Comparison of ENCODE assay signal across 9 cellular contexts in genomic region chr17:39174907-39175694, GRCh38. TPM values are rescaled to one million over a fixed set of nuclear protein-coding genes. Genes with fewer than 3 reads are reported as not detected.
DNase-seq lines count a peak whose midpoint lies in the region; ATAC-seq, FAIRE-seq and TF ChIP-seq lines count a peak whose summit lies in the region.
"Had no signal": no experiment of that assay in that cellular context is flagged by ENCODE, and none has a peak within 500 bp of the region (broad histone marks: within the 10 kb centered on the region; RNA-seq: fewer than 3 reads in every experiment).

No MANE protein-coding gene starts in this region.

- H3K27me3 Mint-ChIP-seq in GM23338 (ENCODE audit: insufficient read depth, low read depth, poor library complexity) (peaks cover 23% of the 10 kb centered on the region), naive B cell (peaks cover 7 to 28% (median 24%) of the 10 kb centered on the region in 3 donors)
- H3K27me3 Mint-ChIP-seq in activated CD8-positive, alpha-beta memory T cell treated with anti-CD3 and anti-CD28 coated beads, Interleukin-2, amount 10 ng/mL, durations not matched to agents 7 days and 5 days = no peaks in the 10 kb centered on the region

- dilution Hi-C loops in endothelial cell of umbilical vein (cut with MboI; ENCODE audit: extremely low pct_ligation_motif_present, low sequenced_read_pairs) = no loop called here

- H3K79me2 ChIP-seq in GM23338 (replicated peaks; ENCODE audit: insufficient read depth) (no peaks in the 10 kb centered on the region), endothelial cell of umbilical vein (ENCODE audit: control insufficient read depth, insufficient read depth, low read length) (no peaks in the 10 kb centered on the region)

- H3K27ac Mint-ChIP-seq in GM23338 (0 out of 2 replicates have a peak overlapping the region, but pooled peaks have one; percentile 11), naive B cell (peak overlapping the region in 1 of 6 donors; percentile 28)
- H3K27ac Mint-ChIP-seq in activated CD8-positive, alpha-beta memory T cell treated with anti-CD3 and anti-CD28 coated beads, Interleukin-2, amount 10 ng/mL, durations not matched to agents 7 days and 5 days = no peak overlapping the region

- DNase-seq in AG08395 (ENCODE audit: low spot score) (peak; percentile 73), GM23338 (ENCODE audit: low spot score) (peak; percentile 97), NCI-H82 (lab: John Stamatoyannopoulos, UW) (peak; percentile 95), endothelial cell of umbilical vein (ENCODE audit: low read depth, low spot score) (peak; percentile 44), naive B cell (peak; percentile 66)
- peak; percentile 84 for DNase-seq in activated CD8-positive, alpha-beta memory T cell treated with anti-CD3 and anti-CD28 coated beads, Interleukin-2, amount 10 ng/mL, durations not matched to agents 7 days and 5 days
- DNase-seq in stimulated activated naive CD8-positive, alpha-beta T cell treated with anti-CD3 and anti-CD28 coated beads, Interleukin-15, Interleukin-2, amounts not matched to agents 100 U/mL and 50 U/mL, for 24 hours = peak; percentile 80

- peak overlapping the region; percentile 71 for H3K4me2 ChIP-seq in GM23338
- H3K4me2 ChIP-seq in endothelial cell of umbilical vein (ENCODE audit: insufficient read depth, low read length) = no peak overlapping the region

- H3K27ac ChIP-seq in GM23338 (ENCODE audit: low read depth) (0 out of 2 replicates have a peak overlapping the region, but pooled peaks have one; percentile 87), endothelial cell of umbilical vein (ENCODE audit: insufficient read depth, low read depth, low read length) (no peak overlapping the region)

- intact Hi-C loops in endothelial cell of umbilical vein (cut with micrococcal nuclease) = no loop called here

- H3K4me1 Mint-ChIP-seq in GM23338 (peaks cover 44% of the 10 kb centered on the region), naive B cell (peaks cover 5 to 14% (median 9%) of the 10 kb centered on the region in 3 donors)
- H3K4me1 Mint-ChIP-seq in activated CD8-positive, alpha-beta memory T cell treated with anti-CD3 and anti-CD28 coated beads, Interleukin-2, amount 10 ng/mL, durations not matched to agents 7 days and 5 days = peaks cover 23% of the 10 kb centered on the region

- peaks cover 19% of the 10 kb centered on the region for H3K36me3 Mint-ChIP-seq in GM23338 (ENCODE audit: low read depth)
- H3K36me3 Mint-ChIP-seq in activated CD8-positive, alpha-beta memory T cell treated with anti-CD3 and anti-CD28 coated beads, Interleukin-2, amount 10 ng/mL, durations not matched to agents 7 days and 5 days = peaks cover 11% of the 10 kb centered on the region
- H3K36me3 Mint-ChIP-seq in naive B cell = no peaks in the 10 kb centered on the region

- peak overlapping the region; percentile 32 for H3K4me3 Mint-ChIP-seq in GM23338
- no peak overlapping the region for H3K4me3 Mint-ChIP-seq in activated CD8-positive, alpha-beta memory T cell treated with anti-CD3 and anti-CD28 coated beads, Interleukin-2, amount 10 ng/mL, durations not matched to agents 7 days and 5 days
- H3K4me3 Mint-ChIP-seq in naive B cell = peak overlapping the region in 4 of 8 donors; percentile 39 to 83 (median 64)

- no peak for TF ChIP-seq POLR2A in endothelial cell of umbilical vein (IDR thresholded peaks at IDR 0.05; ENCODE audit: low read depth, low read length)

- no peaks in the 10 kb centered on the region for H3K9me1 ChIP-seq in endothelial cell of umbilical vein (replicated peaks; ENCODE audit: control insufficient read depth, extremely low read depth, insufficient read depth, low read length)

- CTCF ChIA-PET in activated CD8-positive, alpha-beta memory T cell treated with anti-CD3 and anti-CD28 coated beads, Interleukin-2, amount 10 ng/mL, durations not matched to agents 7 days and 5 days (lab: Charles Lee) = interaction anchor here (0.6 to 20.6 kb wide), 55 partner anchors 9 to 413 kb away, joined by 3 to 516 read pairs (median 4); partner anchors contain the start of genes ARL5C, CACNB1, FBXO47 and LASP1NB
- CTCF ChIA-PET in endothelial cell of umbilical vein (lab: Charles Lee) = interaction anchor here (0.5 to 11.0 kb wide), 38 partner anchors 8 to 448 kb away, joined by 3 to 130 read pairs (median 4); partner anchors contain the start of genes ARL5C, CACNB1, FBXO47 and LASP1NB

- peak; percentile 84 for FAIRE-seq in endothelial cell of umbilical vein (lab: Jason Lieb, UNC)

- peak overlapping the region; percentile 44 for H3K4me3 ChIP-seq in GM23338
- no peak overlapping the region for H3K4me3 ChIP-seq in endothelial cell of umbilical vein (replicated peaks in 1 of 3; ENCODE audit: insufficient read depth in 1 of 3, low read depth in 1 of 3, low read length in 3 of 3)

- H3K36me3 ChIP-seq in GM23338 (ENCODE audit: insufficient read depth) = no peaks in the 10 kb centered on the region
- H3K36me3 ChIP-seq in endothelial cell of umbilical vein (ENCODE audit: control insufficient read depth in 2 of 2, extremely low read depth in 1 of 2, insufficient read depth in 2 of 2, low read length in 2 of 2) = peaks cover 5 to 6% of the 10 kb centered on the region in 2 experiments

- POLR2A ChIA-PET in endothelial cell of umbilical vein (lab: Charles Lee) = no interaction called here

- H4K20me1 ChIP-seq in GM23338 (replicated peaks; ENCODE audit: insufficient read depth) (no peaks in the 10 kb centered on the region), endothelial cell of umbilical vein (replicated peaks; ENCODE audit: control insufficient read depth, extremely low read depth, insufficient read depth, low read length) (no peaks in the 10 kb centered on the region)

- H3K9ac ChIP-seq in endothelial cell of umbilical vein (replicated peaks; ENCODE audit: extremely low read depth, insufficient read depth, low read length) = no peak overlapping the region

- H3K9me2 ChIP-seq in GM23338 (ENCODE audit: insufficient read depth) = no peaks in the 10 kb centered on the region

- H2AFZ ChIP-seq in GM23338 (no peak overlapping the region), endothelial cell of umbilical vein (ENCODE audit: low read depth, low read length) (no peak overlapping the region)

- peak; percentile 80 to 94 for TF ChIP-seq CTCF in GM23338 (conservative IDR thresholded peaks at IDR 0.05; ENCODE audit: low read depth in 2 of 2)
- peak; percentile 67 to 91 for TF ChIP-seq CTCF in endothelial cell of umbilical vein (IDR thresholded peaks at IDR 0.05; ENCODE audit: extremely low read depth in 1 of 2, insufficient read depth in 1 of 2, low read depth in 1 of 2, low read length in 2 of 2)

- ATAC-seq in GM23338 = peak; percentile 70
- ATAC-seq in activated CD8-positive, alpha-beta memory T cell treated with anti-CD3 and anti-CD28 coated beads, Interleukin-2, amount 10 ng/mL, durations not matched to agents 7 days and 5 days = peak; percentile 85
- ATAC-seq in naive B cell (ENCODE audit: low read depth in 2 of 2) = peak; percentile 94
- ATAC-seq in stimulated activated naive CD8-positive, alpha-beta T cell treated with anti-CD3 and anti-CD28 coated beads, Interleukin-15, Interleukin-2, amounts not matched to agents 100 U/mL and 50 U/mL, for 24 hours = peak; percentile 78
- ATAC-seq in HG02970 (IDR thresholded peaks at IDR 0.05; ENCODE audit: low FRiP score, unreplicated experiment) = no peak

- no peaks in the 10 kb centered on the region for H3K27me3 ChIP-seq in GM23338 (ENCODE audit: insufficient read depth)
- no peaks in the 10 kb centered on the region for H3K27me3 ChIP-seq in endothelial cell of umbilical vein (ENCODE audit: control insufficient read depth in 2 of 2, insufficient read depth in 2 of 2, low read length in 2 of 2)

- peaks cover 17% of the 10 kb centered on the region for H3F3A ChIP-seq in GM23338 (replicated peaks; ENCODE audit: low read depth)

- H3K9me3 Mint-ChIP-seq in GM23338 (no peaks in the 10 kb centered on the region; the same call in 2 of the 3 replicates), naive B cell (no peaks in the 10 kb centered on the region)
- H3K9me3 Mint-ChIP-seq in activated CD8-positive, alpha-beta memory T cell treated with anti-CD3 and anti-CD28 coated beads, Interleukin-2, amount 10 ng/mL, durations not matched to agents 7 days and 5 days (ENCODE audit: low read depth) = no peaks in the 10 kb centered on the region

- H3K9me3 ChIP-seq in endothelial cell of umbilical vein (replicated peaks; ENCODE audit: control insufficient read depth, insufficient read depth, low read length) = no peaks in the 10 kb centered on the region

- H3K4me1 ChIP-seq in GM23338 (ENCODE audit: insufficient read depth) (peaks cover 18% of the 10 kb centered on the region), endothelial cell of umbilical vein (ENCODE audit: control insufficient read depth, extremely low read depth, insufficient read depth, low read length) (peaks cover 12% of the 10 kb centered on the region)

- no TSS peak for BruUV-seq in endothelial cell of umbilical vein (replicated peaks; lab: Mats Ljungman, UMichigan)

RNA-seq across cellular contexts. Expression of gene ARL5C, which starts 9.1 kb away (rescaled TPM):
- not detected in 2 replicates for total RNA-seq in GM23338 (2014; rRNA removed; shearing (Covaris generic))
- not detected in 2 replicates for polyA plus RNA-seq in GM23338 (2016; fragmentation: Nextera tagmentation; extraction: Ambion mirVana)
- total RNA-seq in activated CD8-positive, alpha-beta memory T cell treated with anti-CD3 and anti-CD28 coated beads, Interleukin-2, amount 10 ng/mL, durations not matched to agents 7 days and 5 days = under 1 TPM in 1 of 2 experiments, not detected in 1; 0.35 TPM
- not detected in 2 replicates for total RNA-seq in endothelial cell of umbilical vein
- not detected in 2 replicates for polyA plus RNA-seq in endothelial cell of umbilical vein
- polyA plus RNA-seq in endothelial cell of umbilical vein (2011; cell fraction: cytosol; rRNA removed) = not detected in 2 replicates
- not detected in 2 replicates for polyA plus RNA-seq in endothelial cell of umbilical vein (2011; cell fraction: nucleus; rRNA removed)
- not detected in 2 replicates for polyA plus RNA-seq in endothelial cell of umbilical vein (2012)
- polyA minus RNA-seq in endothelial cell of umbilical vein = not detected in 2 replicates
- not detected for polyA minus RNA-seq in endothelial cell of umbilical vein (2011; cell fraction: cytosol; rRNA and poly(A)+ RNA removed)
- 0.34 TPM in 1 of 2 replicates, not detected in the other for polyA minus RNA-seq in endothelial cell of umbilical vein (2011; cell fraction: nucleus; rRNA and poly(A)+ RNA removed)
- polyA plus RNA-seq in naive B cell (ENCODE audit: low read depth in 6 of 6) = not detected
- total RNA-seq: subcutaneous adipose tissue had no signal

RNA-seq across cellular contexts. Expression of gene CACNB1, which starts 22.4 kb away (rescaled TPM):
- total RNA-seq in GM23338 (2014; rRNA removed; shearing (Covaris generic)) = 12.5 and 13.1 TPM in 2 replicates
- 7.8 and 8.4 TPM in 2 replicates for polyA plus RNA-seq in GM23338 (2016; fragmentation: Nextera tagmentation; extraction: Ambion mirVana)
- total RNA-seq in activated CD8-positive, alpha-beta memory T cell treated with anti-CD3 and anti-CD28 coated beads, Interleukin-2, amount 10 ng/mL, durations not matched to agents 7 days and 5 days = 10 to 100 TPM; 21.0 to 32.9 TPM
- total RNA-seq in endothelial cell of umbilical vein = 12.3 and 14.6 TPM in 2 replicates
- 4.7 and 5.0 TPM in 2 replicates for polyA plus RNA-seq in endothelial cell of umbilical vein
- 2.5 and 3.3 TPM in 2 replicates for polyA plus RNA-seq in endothelial cell of umbilical vein (2011; cell fraction: cytosol; rRNA removed)
- 28.3 and 33.7 TPM in 2 replicates for polyA plus RNA-seq in endothelial cell of umbilical vein (2011; cell fraction: nucleus; rRNA removed)
- polyA plus RNA-seq in endothelial cell of umbilical vein (2012) = 3.7 and 5.1 TPM in 2 replicates
- polyA minus RNA-seq in endothelial cell of umbilical vein = 11.2 and 16.3 TPM in 2 replicates
- polyA minus RNA-seq in endothelial cell of umbilical vein (2011; cell fraction: cytosol; rRNA and poly(A)+ RNA removed) = 4.7 TPM
- 9.0 and 9.9 TPM in 2 replicates for polyA minus RNA-seq in endothelial cell of umbilical vein (2011; cell fraction: nucleus; rRNA and poly(A)+ RNA removed)
- polyA plus RNA-seq in naive B cell (ENCODE audit: low read depth in 6 of 6) = under 1 TPM in 2 of 6 donors, not detected in 4; 0.09 to 0.32 TPM

RNA-seq across cellular contexts. Expression of gene PLXDC1, which starts 23.7 kb away (rescaled TPM):
- 0.28 and 0.39 TPM in 2 replicates for total RNA-seq in GM23338 (2014; rRNA removed; shearing (Covaris generic))
- polyA plus RNA-seq in GM23338 (2016; fragmentation: Nextera tagmentation; extraction: Ambion mirVana) (0.75 and 0.91 TPM in 2 replicates), endothelial cell of umbilical vein (0.03 TPM in 1 of 2 replicates, not detected in the other), naive B cell (ENCODE audit: low read depth in 6 of 6) (not detected)
- 1 to 10 TPM; 1.2 to 9.0 TPM for total RNA-seq in activated CD8-positive, alpha-beta memory T cell treated with anti-CD3 and anti-CD28 coated beads, Interleukin-2, amount 10 ng/mL, durations not matched to agents 7 days and 5 days
- total RNA-seq in endothelial cell of umbilical vein = not detected in 2 replicates
- polyA plus RNA-seq in endothelial cell of umbilical vein (2011; cell fraction: cytosol; rRNA removed) = not detected in 2 replicates
- polyA plus RNA-seq in endothelial cell of umbilical vein (2011; cell fraction: nucleus; rRNA removed) = 0.13 and 0.25 TPM in 2 replicates
- polyA plus RNA-seq in endothelial cell of umbilical vein (2012) = not detected in 2 replicates
- polyA minus RNA-seq in endothelial cell of umbilical vein = 1.7 TPM in 1 of 2 replicates, not detected in the other
- not detected for polyA minus RNA-seq in endothelial cell of umbilical vein (2011; cell fraction: cytosol; rRNA and poly(A)+ RNA removed)
- not detected in 2 replicates for polyA minus RNA-seq in endothelial cell of umbilical vein (2011; cell fraction: nucleus; rRNA and poly(A)+ RNA removed)

RNA-seq across cellular contexts. Expression of gene RPL19, which starts 25.0 kb away (rescaled TPM):
- 1,594 and 1,843 TPM in 2 replicates for total RNA-seq in GM23338 (2014; rRNA removed; shearing (Covaris generic))
- 2,627 and 2,838 TPM in 2 replicates for polyA plus RNA-seq in GM23338 (2016; fragmentation: Nextera tagmentation; extraction: Ambion mirVana)
- 1,000 to 10,000 TPM; 1,859 to 1,928 TPM for total RNA-seq in activated CD8-positive, alpha-beta memory T cell treated with anti-CD3 and anti-CD28 coated beads, Interleukin-2, amount 10 ng/mL, durations not matched to agents 7 days and 5 days
- total RNA-seq in endothelial cell of umbilical vein = 1,752 and 1,802 TPM in 2 replicates
- polyA plus RNA-seq in endothelial cell of umbilical vein = 1,595 and 1,958 TPM in 2 replicates
- 2,668 and 2,686 TPM in 2 replicates for polyA plus RNA-seq in endothelial cell of umbilical vein (2011; cell fraction: cytosol; rRNA removed)
- polyA plus RNA-seq in endothelial cell of umbilical vein (2011; cell fraction: nucleus; rRNA removed) = 765 and 790 TPM in 2 replicates
- polyA plus RNA-seq in endothelial cell of umbilical vein (2012) = 1,979 and 2,305 TPM in 2 replicates
- 607 and 737 TPM in 2 replicates for polyA minus RNA-seq in endothelial cell of umbilical vein
- polyA minus RNA-seq in endothelial cell of umbilical vein (2011; cell fraction: cytosol; rRNA and poly(A)+ RNA removed) = 846 TPM
- polyA minus RNA-seq in endothelial cell of umbilical vein (2011; cell fraction: nucleus; rRNA and poly(A)+ RNA removed) = 81.7 and 101 TPM in 2 replicates
- polyA plus RNA-seq in naive B cell (ENCODE audit: low read depth in 6 of 6) = 1,000 to 10,000 TPM; 2,219 to 3,415 (median 2,883) TPM

RNA-seq across cellular contexts. Expression of gene STAC2, which starts 50.6 kb away (rescaled TPM):
- 1.7 and 3.1 TPM in 2 replicates for total RNA-seq in GM23338 (2014; rRNA removed; shearing (Covaris generic))
- polyA plus RNA-seq in GM23338 (2016; fragmentation: Nextera tagmentation; extraction: Ambion mirVana) (1.9 and 2.0 TPM in 2 replicates), endothelial cell of umbilical vein (not detected in 2 replicates), naive B cell (ENCODE audit: low read depth in 6 of 6) (not detected)
- not detected for total RNA-seq in activated CD8-positive, alpha-beta memory T cell treated with anti-CD3 and anti-CD28 coated beads, Interleukin-2, amount 10 ng/mL, durations not matched to agents 7 days and 5 days
- not detected in 2 replicates for total RNA-seq in endothelial cell of umbilical vein
- polyA plus RNA-seq in endothelial cell of umbilical vein (2011; cell fraction: cytosol; rRNA removed) = not detected in 2 replicates
- polyA plus RNA-seq in endothelial cell of umbilical vein (2011; cell fraction: nucleus; rRNA removed) = not detected in 2 replicates
- polyA plus RNA-seq in endothelial cell of umbilical vein (2012) = not detected in 2 replicates
- not detected in 2 replicates for polyA minus RNA-seq in endothelial cell of umbilical vein
- not detected for polyA minus RNA-seq in endothelial cell of umbilical vein (2011; cell fraction: cytosol; rRNA and poly(A)+ RNA removed)
- polyA minus RNA-seq in endothelial cell of umbilical vein (2011; cell fraction: nucleus; rRNA and poly(A)+ RNA removed) = not detected in 2 replicates

Comparison
In these comparisons a context has a peak if more than half of its experiments do, and no peak if none do; other contexts are left out.
1. DNase-seq: peak in every context shown above with its lines; median percentile 97 in GM23338; 95 in NCI-H82; 84 in activated CD8-positive, alpha-beta memory T cell treated with anti-CD3 and anti-CD28 coated beads, Interleukin-2, amount 10 ng/mL, durations not matched to agents 7 days and 5 days; 80 in stimulated activated naive CD8-positive, alpha-beta T cell treated with anti-CD3 and anti-CD28 coated beads, Interleukin-15, Interleukin-2, amounts not matched to agents 100 U/mL and 50 U/mL, for 24 hours; 73 in AG08395; 66 in naive B cell; 44 in endothelial cell of umbilical vein.